In the genomic region with DNA sequence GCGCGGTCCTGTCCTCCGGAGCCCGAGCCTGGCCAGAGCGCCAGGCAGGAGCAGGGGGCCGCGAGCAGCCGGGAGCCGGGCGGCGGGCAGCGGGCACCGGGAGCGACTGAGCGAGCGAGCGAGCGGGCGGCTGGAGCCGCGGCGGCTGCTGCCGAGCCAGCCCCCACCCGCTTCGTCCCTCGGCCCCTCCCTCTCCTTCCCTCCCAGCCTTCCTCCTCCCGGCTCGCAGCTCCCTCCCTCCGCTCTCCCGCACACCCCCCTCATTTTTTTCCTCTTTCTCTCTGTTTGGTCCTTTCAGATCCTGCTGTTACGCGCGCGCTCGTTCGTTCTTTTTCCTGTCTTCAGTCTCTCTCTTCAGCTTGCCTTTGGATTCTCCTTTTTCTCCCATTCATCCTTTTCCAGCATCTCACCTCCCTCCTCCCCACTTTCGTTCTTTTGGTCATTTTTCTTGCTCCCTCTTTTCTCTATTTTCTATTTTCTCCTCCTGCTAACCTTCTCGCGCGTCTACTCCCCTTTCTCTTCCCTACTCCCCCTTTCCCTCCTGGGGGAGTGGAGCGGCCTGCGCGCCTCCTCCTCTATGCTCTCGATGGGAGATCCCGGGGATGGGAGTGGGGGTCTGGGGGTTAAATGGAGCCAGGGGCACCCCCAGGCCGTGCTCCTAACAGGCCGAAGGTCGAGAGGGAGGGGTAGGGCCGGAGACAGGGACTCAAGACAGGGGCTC, we compare ENCODE assay signal across 8 cellular contexts. TPM values are rescaled to one million over a fixed set of nuclear protein-coding genes. Genes with fewer than 3 reads are reported as not detected.
DNase-seq lines count a peak whose midpoint lies in the region; ATAC-seq and TF ChIP-seq lines count a peak whose summit lies in the region.

A gene (minus strand): TSS at position 108 of the 721 bp plus-strand sequence. CDS start 125,347 bp downstream, outside the sequence.

- H3K4me2 ChIP-seq in neural progenitor cell: peak within 1 kb of the TSS; percentile 100

- H3K36me3 ChIP-seq in CD8-positive, alpha-beta memory T cell (ENCODE audit: insufficient read depth, low read length): no peaks in the 10 kb centered on the region
- no peaks in the 10 kb centered on the region for H3K36me3 ChIP-seq in gastroesophageal sphincter
- no peaks in the 10 kb centered on the region for H3K36me3 ChIP-seq in neural progenitor cell

- WGBS in gastroesophageal sphincter (ENCODE audit: low coverage in 1 of 2), 2 donors: 0% methylated on average over 5 to 23 of the region's 49 CpGs

- H3K4me3 ChIP-seq in CD8-positive, alpha-beta memory T cell (ENCODE audit: low read length): peak within 1 kb of the TSS; percentile 79
- H3K4me3 ChIP-seq in gastroesophageal sphincter (peak within 1 kb of the TSS; percentile 49 to 61), neural progenitor cell (peak within 1 kb of the TSS; percentile 75)

- ATAC-seq in activated B cell treated with CpG ODN at 0.5 μM for 24 hours (ENCODE audit: low read depth) (no peak), gastroesophageal sphincter (peak; percentile 55), HG02763 (IDR thresholded peaks at IDR 0.05; ENCODE audit: unreplicated experiment) (no peak)

- H3K27me3 ChIP-seq in CD8-positive, alpha-beta memory T cell (ENCODE audit: insufficient read depth, low read length, poor library complexity, severe bottlenecking): peaks cover 58% of the 10 kb centered on the region
- H3K27me3 ChIP-seq in gastroesophageal sphincter: peaks cover 93% of the 10 kb centered on the region
- peaks cover 99% of the 10 kb centered on the region for H3K27me3 ChIP-seq in neural progenitor cell

- H4K20me1 ChIP-seq in neural progenitor cell (ENCODE audit: low read depth): peaks cover 16% of the 10 kb centered on the region

- TF ChIP-seq POLR2A in gastroesophageal sphincter (IDR thresholded peaks at IDR 0.05): no peak

- H3K9me3 ChIP-seq in CD8-positive, alpha-beta memory T cell (ENCODE audit: low read length): no peaks in the 10 kb centered on the region
- H3K9me3 ChIP-seq in gastroesophageal sphincter (no peaks in the 10 kb centered on the region), neural progenitor cell (ENCODE audit: low read depth) (no peaks in the 10 kb centered on the region)

- H3K4me1 Mint-ChIP-seq in CD8-positive, alpha-beta memory T cell: peaks cover 16 to 26% (median 22%) of the 10 kb centered on the region in 3 donors
- H3K4me1 Mint-ChIP-seq in activated B cell treated with CpG ODN at 0.5 μM for 24 hours: peaks cover 18% of the 10 kb centered on the region
- peaks cover 33% of the 10 kb centered on the region for H3K4me1 Mint-ChIP-seq in neural progenitor cell

- POLR2A ChIA-PET in CD8-positive, alpha-beta memory T cell (lab: Charles Lee): no interaction called here
- POLR2A ChIA-PET in activated B cell treated with CpG ODN at 0.5 μM for 24 hours (lab: Charles Lee): interaction anchor here (0.7 kb wide), 1 partner anchor 35 kb away, joined by 3 read pairs; no protein-coding TSS in a partner anchor

- H3K9me3 Mint-ChIP-seq in CD8-positive, alpha-beta memory T cell: no peaks in the 10 kb centered on the region
- H3K9me3 Mint-ChIP-seq in activated B cell treated with CpG ODN at 0.5 μM for 24 hours (no peaks in the 10 kb centered on the region), neural progenitor cell (no peaks in the 10 kb centered on the region)

- no peaks in the 10 kb centered on the region for H3K79me2 ChIP-seq in neural progenitor cell (ENCODE audit: low read depth)

- no peak within 1 kb of the TSS for H3K9ac ChIP-seq in neural progenitor cell

- peak within 1 kb of the TSS; percentile 81 to 92 (median 85) for H3K4me3 Mint-ChIP-seq in CD8-positive, alpha-beta memory T cell
- H3K4me3 Mint-ChIP-seq in activated B cell treated with CpG ODN at 0.5 μM for 24 hours (peak within 1 kb of the TSS; percentile 82), neural progenitor cell (peak within 1 kb of the TSS; percentile 87)

- peaks cover 0 to 1% (median 0%) of the 10 kb centered on the region in 3 donors for H3K36me3 Mint-ChIP-seq in CD8-positive, alpha-beta memory T cell
- H3K36me3 Mint-ChIP-seq in activated B cell treated with CpG ODN at 0.5 μM for 24 hours (ENCODE audit: low read depth) (no peaks in the 10 kb centered on the region), neural progenitor cell (no peaks in the 10 kb centered on the region)

- CTCF ChIA-PET in CD8-positive, alpha-beta memory T cell (lab: Charles Lee): no interaction called here
- CTCF ChIA-PET in activated B cell treated with CpG ODN at 0.5 μM for 24 hours (lab: Charles Lee): no interaction called here

- H3K27ac Mint-ChIP-seq in CD8-positive, alpha-beta memory T cell: peak within 1 kb of the TSS in 1 of 8 donors; percentile 58
- peak within 1 kb of the TSS; percentile 42 for H3K27ac Mint-ChIP-seq in activated B cell treated with CpG ODN at 0.5 μM for 24 hours
- H3K27ac Mint-ChIP-seq in neural progenitor cell: no peak within 1 kb of the TSS

- no peak for TF ChIP-seq EP300 in gastroesophageal sphincter (IDR thresholded peaks at IDR 0.05)

- no peak within 1 kb of the TSS for H3K27ac ChIP-seq in CD8-positive, alpha-beta memory T cell (ENCODE audit: low read depth, low read length)
- H3K27ac ChIP-seq in gastroesophageal sphincter: no peak within 1 kb of the TSS
- no peak within 1 kb of the TSS for H3K27ac ChIP-seq in neural progenitor cell

- H3K27me3 Mint-ChIP-seq in CD8-positive, alpha-beta memory T cell: peaks cover 53 to 74% of the 10 kb centered on the region in 2 donors
- H3K27me3 Mint-ChIP-seq in activated B cell treated with CpG ODN at 0.5 μM for 24 hours (peaks cover 61% of the 10 kb centered on the region), neural progenitor cell (ENCODE audit: insufficient read depth, low read depth) (peaks cover 43% of the 10 kb centered on the region)

- peaks cover 17% of the 10 kb centered on the region for H3F3A ChIP-seq in neural progenitor cell (ENCODE audit: low read depth)

- TF ChIP-seq CTCF in activated B cell treated with CpG ODN at 0.5 μM for 24 hours (IDR thresholded peaks at IDR 0.05): no peak
- TF ChIP-seq CTCF in gastroesophageal sphincter (IDR thresholded peaks at IDR 0.05): no peak
- no peak for TF ChIP-seq CTCF in neural progenitor cell (IDR thresholded peaks at IDR 0.05)

- intact Hi-C loops in activated B cell treated with CpG ODN at 0.5 μM for 24 hours (cut with micrococcal nuclease): loop anchor here (2.0 kb wide), 1 partner anchor 251 kb away; a partner anchor contains a TSS

- DNase-seq in CD8-positive, alpha-beta memory T cell: peak in 1 of 5 donors; percentile 2
- DNase-seq in HuH-7 (ENCODE audit: low spot score) (peak; percentile 64), activated B cell treated with CpG ODN at 0.5 μM for 24 hours (peak; percentile 18), neural progenitor cell (ENCODE audit: low spot score) (peak; percentile 72), inferior parietal cortex (ENCODE audit: extremely low spot score) (no peak), NCI-H446 treated with DMSO at 0.1 percent for 48 hours (lab: John Stamatoyannopoulos, UW) (no peak)

- peak within 1 kb of the TSS; percentile 93 for H2AFZ ChIP-seq in neural progenitor cell (replicated peaks)

- peaks cover 22% of the 10 kb centered on the region for H3K4me1 ChIP-seq in CD8-positive, alpha-beta memory T cell (ENCODE audit: insufficient read depth, low read length)
- H3K4me1 ChIP-seq in gastroesophageal sphincter (peaks cover 0 to 36% (median 22%) of the 10 kb centered on the region in 3 donors), neural progenitor cell (peaks cover 17% of the 10 kb centered on the region)

RNA-seq across cellular contexts. Expression of the gene that starts here (rescaled TPM):
- total RNA-seq in CD8-positive, alpha-beta memory T cell: not detected
- polyA plus RNA-seq in CD8-positive, alpha-beta memory T cell: not detected
- not detected in 2 replicates for total RNA-seq in activated B cell treated with CpG ODN at 0.5 μM for 24 hours
- under 1 TPM in 1 of 4 donors, not detected in 3; 0.08 TPM for total RNA-seq in gastroesophageal sphincter
- total RNA-seq in neural progenitor cell (ENCODE audit: low replicate concordance): 0.06 and 1.5 TPM in 2 replicates

Comparison
In these comparisons a context has a peak if more than half of its experiments do, and no peak if none do; other contexts are left out.
1. Peak in DNase-seq in activated B cell treated with CpG ODN at 0.5 μM for 24 hours; RNA of the gene not detected or under 1 TPM.
2. Peak in ATAC-seq and H3K4me3 ChIP-seq in gastroesophageal sphincter; RNA of the gene not detected or under 1 TPM.
3. DNase-seq: peak in HuH-7 (single experiment) and neural progenitor cell (single experiment); none in inferior parietal cortex (single experiment) and NCI-H446 treated with DMSO at 0.1 percent for 48 hours (single experiment).
4. Peak in every context shown above with its lines, with median percentiles within 50 percentile points of each other: H3K4me3 ChIP-seq and H3K4me3 Mint-ChIP-seq.